29 cellular contexts compared by ENCODE assay signal in genomic region chr14:50854521-50854920, GRCh38. TPM values are rescaled to one million over a fixed set of nuclear protein-coding genes. Genes with fewer than 3 reads are reported as not detected.
"Had no signal": no experiment of that assay in that cellular context is flagged by ENCODE, and none has a peak within 500 bp of the region (broad histone marks: within the 10 kb centered on the region; RNA-seq: fewer than 3 reads in every experiment).

No MANE protein-coding gene starts in this region.

- H3K27me3 ChIP-seq: adrenal gland, ascending aorta, brain microvascular endothelial cell, hepatocyte, testis, uterus had no signal

- H3K36me3 ChIP-seq: adrenal gland, ascending aorta, brain microvascular endothelial cell, left ventricle myocardium inferior, prostate gland, uterus had no signal

- H2AFZ ChIP-seq: hepatocyte had no signal

- H3K27ac Mint-ChIP-seq: activated naive CD8-positive, alpha-beta T cell; activated T-helper 2 cell treated with anti-CD3 and anti-CD28 coated beads, Interferon-gamma antibody, Interleukin-2, Interleukin-4, amounts not matched to agents 10 μg/mL and 5 μg/mL and 100 μg/mL, durations not matched to agents 14 hours and 24 hours and 36 hours; dendritic cell treated with granulocyte-macrophage colony-stimulating factor and Interleukin-4, amounts not matched to agents 40 ng/mL and 50 ng/mL, for 4 days; immature natural killer cell; mesothelial cell of epicardium; natural killer cell treated with Interleukin-12 subunit alpha and Interleukin-12 subunit beta and Interleukin-15 and Interleukin-18, amount 100 ng/mL, for 72 hours had no signal

- H3K36me3 Mint-ChIP-seq: activated naive CD8-positive, alpha-beta T cell; immature natural killer cell; mesothelial cell of epicardium; natural killer cell treated with Interleukin-12 subunit alpha and Interleukin-12 subunit beta and Interleukin-15 and Interleukin-18, amount 100 ng/mL, for 72 hours; stimulated activated naive B cell treated with anti-CD40 and anti-IgM and Interleukin-4, amounts not matched to agents 10 μg/mL and 1 μg/mL and 100 μg/mL, for 72 hours had no signal

- H3K4me3 ChIP-seq: adrenal gland, ascending aorta, hepatocyte, left ventricle myocardium inferior, prostate gland, testis, uterus had no signal

- H3K4me1 ChIP-seq: prostate gland, testis had no signal

- H3K4me2 ChIP-seq: hepatocyte had no signal

- H3K4me3 Mint-ChIP-seq: activated naive CD8-positive, alpha-beta T cell; activated T-cell treated with anti-CD3 and anti-CD28 coated beads, Interleukin-2, amount 50 U/mL, for 4 hours; dendritic cell treated with granulocyte-macrophage colony-stimulating factor and Interleukin-4, amounts not matched to agents 40 ng/mL and 50 ng/mL, for 4 days; immature natural killer cell; mesothelial cell of epicardium; natural killer cell treated with Interleukin-12 subunit alpha and Interleukin-12 subunit beta and Interleukin-15 and Interleukin-18, amount 100 ng/mL, for 72 hours; stimulated activated naive B cell treated with anti-CD40 and anti-IgM and Interleukin-4, amounts not matched to agents 10 μg/mL and 1 μg/mL and 100 μg/mL, for 72 hours had no signal

- H3K9me3 Mint-ChIP-seq: activated T-cell treated with anti-CD3 and anti-CD28 coated beads, Interleukin-2, amount 50 U/mL, for 4 hours; activated T-helper 2 cell treated with anti-CD3 and anti-CD28 coated beads, Interferon-gamma antibody, Interleukin-2, Interleukin-4, amounts not matched to agents 10 μg/mL and 5 μg/mL and 100 μg/mL, durations not matched to agents 14 hours and 24 hours and 36 hours; dendritic cell treated with granulocyte-macrophage colony-stimulating factor and Interleukin-4, amounts not matched to agents 40 ng/mL and 50 ng/mL, for 4 days; immature natural killer cell; mesothelial cell of epicardium; natural killer cell treated with Interleukin-12 subunit alpha and Interleukin-12 subunit beta and Interleukin-15 and Interleukin-18, amount 100 ng/mL, for 72 hours; stimulated activated naive B cell treated with anti-CD40 and anti-IgM and Interleukin-4, amounts not matched to agents 10 μg/mL and 1 μg/mL and 100 μg/mL, for 72 hours had no signal

- H3K9me3 ChIP-seq: adrenal gland, ascending aorta, left ventricle myocardium inferior, prostate gland, testis, uterus had no signal

- H3K27ac ChIP-seq: adrenal gland, ascending aorta, brain microvascular endothelial cell, hepatocyte, left ventricle myocardium inferior, prostate gland, testis, uterus had no signal

- H3K27me3 Mint-ChIP-seq: activated naive CD8-positive, alpha-beta T cell; natural killer cell treated with Interleukin-12 subunit alpha and Interleukin-12 subunit beta and Interleukin-15 and Interleukin-18, amount 100 ng/mL, for 72 hours had no signal

- H3K79me2 ChIP-seq: hepatocyte had no signal

- DNase-seq: activated CD8-positive, alpha-beta memory T cell treated with anti-CD3 and anti-CD28 coated beads, Interleukin-2, amount 50 U/mL, for 48 hours; activated naive CD4-positive, alpha-beta T cell; activated T-cell treated with anti-CD3 and anti-CD28 coated beads, Interleukin-2, amount 50 U/mL, for 4 hours; adrenal gland; brain microvascular endothelial cell; caudate nucleus; effector memory CD4-positive, alpha-beta T cell; foreskin melanocyte; immature natural killer cell; kidney glomerular epithelial cell; left ventricle myocardium inferior; stimulated activated CD4-positive, alpha-beta T cell treated with anti-CD3 and anti-CD28 coated beads, Interleukin-2, amount 100 ng/mL, for 48 hours; stimulated activated CD8-positive, alpha-beta memory T cell treated with anti-CD3 and anti-CD28 coated beads, Interleukin-4, amount 100 ng/mL, for 48 hours; stimulated activated naive B cell treated with anti-CD40 and anti-IgM and Interleukin-4, amounts not matched to agents 10 μg/mL and 1 μg/mL and 100 μg/mL, for 72 hours; testis; uterus had no signal

- ATAC-seq: esophagus mucosa; natural killer cell treated with Interleukin-12 subunit alpha and Interleukin-12 subunit beta and Interleukin-15 and Interleukin-18, amount 100 ng/mL, for 72 hours; stimulated activated naive B cell treated with anti-CD40 and anti-IgM and Interleukin-4, amounts not matched to agents 10 μg/mL and 1 μg/mL and 100 μg/mL, for 72 hours had no signal

RNA-seq across cellular contexts. Expression of gene ABHD12B, which starts 17.3 kb away (rescaled TPM):
- total RNA-seq: activated CD8-positive, alpha-beta memory T cell treated with anti-CD3 and anti-CD28 coated beads for 36 hours; activated T-cell treated with anti-CD3 and anti-CD28 coated beads, Interleukin-2, amount 50 U/mL, for 4 hours; activated T-helper 2 cell treated with anti-CD3 and anti-CD28 coated beads, Interferon-gamma antibody, Interleukin-2, Interleukin-4, amounts not matched to agents 10 μg/mL and 5 μg/mL and 100 μg/mL, durations not matched to agents 14 hours and 24 hours and 36 hours; ascending aorta; endothelial cell of umbilical vein; hepatocyte; left ventricle myocardium inferior; lung microvascular endothelial cell; osteocyte; prostate gland; uterus had no signal
- polyA plus RNA-seq: endothelial cell of umbilical vein, hepatocyte, immature natural killer cell had no signal
